Comparison of ENCODE assay signal across 23 cellular contexts in genomic region chr17:4140125-4140524, GRCh38. TPM values are rescaled to one million over a fixed set of nuclear protein-coding genes. Genes with fewer than 3 reads are reported as not detected.
A peak's percentile ranks its signal among the peaks of the same experiment; 100 is the strongest.
DNase-seq lines count a peak whose midpoint lies in the region; ATAC-seq, FAIRE-seq and TF ChIP-seq lines count a peak whose summit lies in the region.
"Had no signal": no experiment of that assay in that cellular context is flagged by ENCODE, and none has a peak within 500 bp of the region (broad histone marks: within the 10 kb centered on the region; RNA-seq: fewer than 3 reads in every experiment).

No MANE protein-coding gene starts in this region.

- no peaks in the 10 kb centered on the region for H3K36me3 Mint-ChIP-seq in activated naive CD8-positive, alpha-beta T cell
- H3K36me3 Mint-ChIP-seq in activated naive CD8-positive, alpha-beta T cell treated with anti-CD3 and anti-CD28 coated beads for 36 hours = peaks cover 5% of the 10 kb centered on the region
- H3K36me3 Mint-ChIP-seq in brain = peaks cover 7% of the 10 kb centered on the region
- H3K36me3 Mint-ChIP-seq in naive thymus-derived CD4-positive, alpha-beta T cell = peaks cover 0 to 16% (median 0%) of the 10 kb centered on the region in 5 donors

- H3K27me3 ChIP-seq in naive thymus-derived CD4-positive, alpha-beta T cell (ENCODE audit: control insufficient read depth in 2 of 2, insufficient read depth in 2 of 2, low read length in 2 of 2) = no peaks in the 10 kb centered on the region
- H3K27me3 ChIP-seq in transverse colon = no peaks in the 10 kb centered on the region
- H3K27me3 ChIP-seq: spleen, suprapubic skin had no signal

- 43 to 60% methylated on average over 1 to 2 of the region's 2 CpGs for WGBS in transverse colon (ENCODE audit: low coverage in 1 of 2), 2 donors

- no peak for TF ChIP-seq EP300 in transverse colon (IDR thresholded peaks at IDR 0.05; ENCODE audit: low read depth)

- no peak overlapping the region for H3K27ac ChIP-seq in naive thymus-derived CD4-positive, alpha-beta T cell (ENCODE audit: low read depth, low read length)
- H3K27ac ChIP-seq in transverse colon = peak overlapping the region; percentile 97 to 100 (median 100)
- H3K27ac ChIP-seq: suprapubic skin had no signal

- peaks cover 44 to 59% of the 10 kb centered on the region in 2 donors for H3K4me1 ChIP-seq in naive thymus-derived CD4-positive, alpha-beta T cell (ENCODE audit: control insufficient read depth in 2 of 2, insufficient read depth in 2 of 2, low read length in 2 of 2)
- H3K4me1 ChIP-seq in transverse colon = peaks cover 53 to 78% (median 73%) of the 10 kb centered on the region in 4 donors

- no peaks in the 10 kb centered on the region for H3K9me3 Mint-ChIP-seq in activated naive CD8-positive, alpha-beta T cell (ENCODE audit: low read depth)
- no peaks in the 10 kb centered on the region for H3K9me3 Mint-ChIP-seq in activated naive CD8-positive, alpha-beta T cell treated with anti-CD3 and anti-CD28 coated beads for 36 hours
- H3K9me3 Mint-ChIP-seq in brain = peaks cover 0 to 4% (median 0%) of the 10 kb centered on the region in 5 experiments
- no peaks in the 10 kb centered on the region for H3K9me3 Mint-ChIP-seq in naive thymus-derived CD4-positive, alpha-beta T cell
- H3K9me3 Mint-ChIP-seq: nephron progenitor cell had no signal

- no peak for ATAC-seq in naive thymus-derived CD4-positive, alpha-beta T cell
- ATAC-seq in GM19324 (IDR thresholded peaks at IDR 0.05; ENCODE audit: low FRiP score, unreplicated experiment) = no peak
- no peak for ATAC-seq in HG03571 (IDR thresholded peaks at IDR 0.05; ENCODE audit: unreplicated experiment)
- ATAC-seq: activated CD4-positive, CD25-positive, alpha-beta regulatory T cell treated with anti-CD3 and anti-CD28 coated beads, Interleukin-2, amount 50 U/mL, for 24 hours; HCT116 had no signal

- peak; percentile 31 for TF ChIP-seq POLR2A in transverse colon (IDR thresholded peaks at IDR 0.05)
- no peak for TF ChIP-seq POLR2A in GM12892 (IDR thresholded peaks at IDR 0.05; ENCODE audit: low read depth, low read length)

- H3K4me3 ChIP-seq in naive thymus-derived CD4-positive, alpha-beta T cell (ENCODE audit: low read length) = no peak overlapping the region
- peak overlapping the region in 2 of 4 donors; percentile 0 to 99 for H3K4me3 ChIP-seq in transverse colon
- H3K4me3 ChIP-seq: spleen, suprapubic skin had no signal

- intact Hi-C loops in naive thymus-derived CD4-positive, alpha-beta T cell (cut with micrococcal nuclease) = loop anchor here in 1 of 2 donors (10.0 kb wide), 1 partner anchor 595 kb away; the partner anchor contains the start of genes CXCL16, MED11 and ZMYND15
- intact Hi-C loops in transverse colon (cut with DNase I; ENCODE audit: low total_unique reads) = no loop called here

- peaks cover 68% of the 10 kb centered on the region for H3K4me1 Mint-ChIP-seq in activated naive CD8-positive, alpha-beta T cell (ENCODE audit: low read depth)
- H3K4me1 Mint-ChIP-seq in activated naive CD8-positive, alpha-beta T cell treated with anti-CD3 and anti-CD28 coated beads for 36 hours = peaks cover 57% of the 10 kb centered on the region
- H3K4me1 Mint-ChIP-seq in brain = peaks cover 81% of the 10 kb centered on the region
- peaks cover 53 to 75% (median 74%) of the 10 kb centered on the region in 7 donors for H3K4me1 Mint-ChIP-seq in naive thymus-derived CD4-positive, alpha-beta T cell

- CTCF ChIA-PET in naive thymus-derived CD4-positive, alpha-beta T cell (lab: Charles Lee) = interaction anchor here (0.6 kb wide), 1 partner anchor 42 kb away, joined by 3 read pairs; no protein-coding TSS in a partner anchor

- no peaks in the 10 kb centered on the region for H3K9me3 ChIP-seq in naive thymus-derived CD4-positive, alpha-beta T cell (ENCODE audit: control insufficient read depth in 2 of 3, low read length in 3 of 3)
- H3K9me3 ChIP-seq in transverse colon = no peaks in the 10 kb centered on the region
- H3K9me3 ChIP-seq: SK-N-SH, spleen, suprapubic skin had no signal

- TF ChIP-seq CTCF in brain (conservative IDR thresholded peaks at IDR 0.05) (no peak), transverse colon (IDR thresholded peaks at IDR 0.05) (no peak)

- no peak for DNase-seq in activated naive CD8-positive, alpha-beta T cell treated with anti-CD3 and anti-CD28 coated beads for 36 hours
- no peak for DNase-seq in naive thymus-derived CD4-positive, alpha-beta T cell
- DNase-seq in transverse colon (no peak), GM12892 (ENCODE audit: insufficient read length) (no peak)
- DNase-seq: activated effector memory CD4-positive, alpha-beta T cell treated with Interleukin-2 at 50 U/mL for 16 hours; DMS79; kidney; NCI-H187; NCI-H446; nephron progenitor cell; NK-92 treated with Interleukin-12 subunit alpha and Interleukin-12 subunit beta, amount 100 ng/mL, for 24 hours; RPMI8226; SK-N-SH; spleen; T1000 had no signal

- H3K36me3 ChIP-seq in naive thymus-derived CD4-positive, alpha-beta T cell (ENCODE audit: control insufficient read depth in 2 of 3, insufficient read depth in 3 of 3, low read length in 3 of 3) = peaks cover 0 to 20% (median 0%) of the 10 kb centered on the region in 3 experiments
- no peaks in the 10 kb centered on the region for H3K36me3 ChIP-seq in transverse colon
- H3K36me3 ChIP-seq: suprapubic skin had no signal

- H3K27me3 Mint-ChIP-seq in activated naive CD8-positive, alpha-beta T cell = no peaks in the 10 kb centered on the region
- H3K27me3 Mint-ChIP-seq in activated naive CD8-positive, alpha-beta T cell treated with anti-CD3 and anti-CD28 coated beads for 36 hours = no peaks in the 10 kb centered on the region
- H3K27me3 Mint-ChIP-seq in brain = peaks cover 4% of the 10 kb centered on the region
- H3K27me3 Mint-ChIP-seq in naive thymus-derived CD4-positive, alpha-beta T cell = peaks cover 0 to 2% (median 0%) of the 10 kb centered on the region in 5 donors

- FAIRE-seq in GM12892 (lab: Jason Lieb, UNC) = no peak
- FAIRE-seq: kidney had no signal

- H3K27ac Mint-ChIP-seq in activated naive CD8-positive, alpha-beta T cell = peak overlapping the region; percentile 55
- H3K27ac Mint-ChIP-seq in activated naive CD8-positive, alpha-beta T cell treated with anti-CD3 and anti-CD28 coated beads for 36 hours = no peak overlapping the region
- peak overlapping the region in 3 of 5 experiments; percentile 8 to 95 (median 86) for H3K27ac Mint-ChIP-seq in brain
- H3K27ac Mint-ChIP-seq in naive thymus-derived CD4-positive, alpha-beta T cell = peak overlapping the region in 3 of 9 donors; percentile 59 to 72 (median 66)
- H3K27ac Mint-ChIP-seq: nephron progenitor cell had no signal

- H3K4me3 Mint-ChIP-seq in activated naive CD8-positive, alpha-beta T cell = peak overlapping the region; percentile 68
- no peak overlapping the region for H3K4me3 Mint-ChIP-seq in activated naive CD8-positive, alpha-beta T cell treated with anti-CD3 and anti-CD28 coated beads for 36 hours
- H3K4me3 Mint-ChIP-seq in brain = peak overlapping the region; percentile 91 to 99 (median 94)
- peak overlapping the region in 7 of 10 donors; percentile 49 to 100 (median 94) for H3K4me3 Mint-ChIP-seq in naive thymus-derived CD4-positive, alpha-beta T cell
- H3K4me3 Mint-ChIP-seq: CD14-positive monocyte had no signal

- POLR2A ChIA-PET in naive thymus-derived CD4-positive, alpha-beta T cell (lab: Charles Lee) = interaction anchor here (0.6 kb wide), 1 partner anchor 250 kb away, joined by 3 read pairs; no protein-coding TSS in a partner anchor

- in situ Hi-C loops in transverse colon (cut with MboI; ENCODE audit: low pct_ligation_motif_present in 1 of 4, low pct_unique_long_range_greater_than_20kb in 1 of 4, low sequenced_read_pairs in 3 of 4) = no loop called here

RNA-seq across cellular contexts. Expression of gene ZZEF1, which starts 2.7 kb away (rescaled TPM):
- 10 to 100 TPM; 23.7 to 27.0 TPM for total RNA-seq in activated naive CD8-positive, alpha-beta T cell treated with anti-CD3 and anti-CD28 coated beads for 36 hours
- 18.0 TPM for polyA plus RNA-seq in brain (ENCODE audit: insufficient read depth, low read depth, low replicate concordance)
- 100 to 1,000 TPM in 1 of 5 experiments, 10 to 100 TPM in 4; 62.1 to 101 (median 97.4) TPM for total RNA-seq in naive thymus-derived CD4-positive, alpha-beta T cell
- polyA plus RNA-seq in naive thymus-derived CD4-positive, alpha-beta T cell = 10 to 100 TPM in 1 of 2 donors, 1 to 10 TPM in 1; 8.0 to 10.1 TPM
- total RNA-seq in transverse colon = 100 to 1,000 TPM; 347 to 721 (median 368) TPM
- 17.7 TPM for polyA plus RNA-seq in GM12892 (2012; ENCODE audit: missing spikeins)

RNA-seq across cellular contexts. Expression of gene CYB5D2, which starts 2.9 kb away (rescaled TPM):
- 10 to 100 TPM; 11.0 to 11.6 TPM for total RNA-seq in activated naive CD8-positive, alpha-beta T cell treated with anti-CD3 and anti-CD28 coated beads for 36 hours
- polyA plus RNA-seq in brain (ENCODE audit: insufficient read depth, low read depth, low replicate concordance) = 39.8 TPM
- total RNA-seq in naive thymus-derived CD4-positive, alpha-beta T cell = 10 to 100 TPM in 2 of 5 experiments, 1 to 10 TPM in 3; 6.5 to 11.4 (median 8.3) TPM
- 10 to 100 TPM; 17.5 to 17.7 TPM for polyA plus RNA-seq in naive thymus-derived CD4-positive, alpha-beta T cell
- 10 to 100 TPM in 3 of 4 donors, 1 to 10 TPM in 1; 5.8 to 34.4 (median 26.3) TPM for total RNA-seq in transverse colon
- 7.7 TPM for polyA plus RNA-seq in GM12892 (2012; ENCODE audit: missing spikeins)
